Comparison of ENCODE assay signal across 19 cellular contexts in the genomic region with DNA sequence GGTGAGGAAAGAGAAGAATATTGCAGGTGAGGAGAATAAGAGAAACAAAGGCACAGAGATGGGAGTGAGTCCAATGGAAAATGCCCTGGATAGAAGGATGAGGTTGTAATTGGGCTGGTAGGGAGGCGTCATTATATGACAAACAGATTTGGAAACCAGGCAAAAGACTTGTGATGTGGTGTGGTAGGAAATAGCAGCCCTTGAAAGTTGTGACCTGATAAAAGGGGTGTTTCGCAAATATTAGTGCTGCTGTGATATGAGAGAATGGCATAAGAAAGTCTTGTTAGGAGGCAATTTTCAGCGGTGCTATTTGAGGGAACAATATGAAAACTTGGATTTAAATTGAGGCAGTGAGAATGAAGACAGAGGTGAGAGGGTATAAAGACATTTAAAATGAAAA.
"Had no signal": no experiment of that assay in that cellular context is flagged by ENCODE, and none has a peak within 500 bp of the region (broad histone marks: within the 10 kb centered on the region; RNA-seq: fewer than 3 reads in every experiment).

No MANE protein-coding gene starts in this region.

- H3K27me3 ChIP-seq: colonic mucosa, foreskin keratinocyte, stomach, transverse colon had no signal

- H3K79me2 ChIP-seq: parathyroid adenoma had no signal

- H3K4me1 ChIP-seq: colonic mucosa, parathyroid adenoma, prostate gland, transverse colon had no signal

- H3K4me3 ChIP-seq: colonic mucosa, lung, prostate gland, stomach, thoracic aorta, transverse colon had no signal

- H3K36me3 ChIP-seq: colonic mucosa, prostate gland, stomach, thoracic aorta, transverse colon had no signal

- FAIRE-seq: endothelial cell of umbilical vein, small intestine had no signal

- ATAC-seq: foreskin keratinocyte had no signal

- H3K9ac ChIP-seq: parathyroid adenoma had no signal

- H3K27ac ChIP-seq: colonic mucosa, foreskin keratinocyte, parathyroid adenoma, prostate gland, stomach, thoracic aorta, transverse colon had no signal

- DNase-seq: colonic mucosa; effector CD4-positive, alpha-beta T cell; endodermal cell; erythroblast; foreskin keratinocyte; hippocampal formation; mesenchymal stem cell; naive B cell; small intestine; stimulated activated CD4-positive, alpha-beta T cell treated with anti-CD3 and anti-CD28 coated beads, Interleukin-12 subunit alpha, Interleukin-12 subunit beta, amount 100 ng/mL, for 4 hours; stimulated activated naive CD4-positive, alpha-beta T cell; stomach; substantia nigra; transverse colon had no signal

- H2AFZ ChIP-seq: parathyroid adenoma had no signal

- H3K9me3 ChIP-seq: colonic mucosa, prostate gland, stomach, thoracic aorta, transverse colon had no signal
